In the genomic region with DNA sequence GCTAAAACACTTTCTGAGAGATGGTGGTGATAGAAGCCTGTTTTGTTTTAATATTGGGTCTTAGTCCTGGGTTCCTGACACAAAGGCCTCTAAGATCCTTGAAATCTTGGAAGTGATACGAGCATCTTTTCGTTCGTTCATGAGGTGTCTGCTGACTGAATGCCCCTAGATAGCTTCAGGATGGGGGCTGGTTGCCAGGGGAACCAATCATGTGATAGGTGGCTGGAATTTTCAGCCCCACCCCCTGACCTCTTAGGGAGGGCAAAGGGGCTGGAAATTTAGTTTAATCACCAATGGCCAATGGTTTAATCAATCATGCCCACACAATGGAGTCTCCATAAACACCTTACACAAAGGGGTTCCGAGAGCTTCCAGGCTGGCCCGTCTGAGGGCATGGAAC, we compare ENCODE assay signal across 17 cellular contexts.
"Had no signal": no experiment of that assay in that cellular context is flagged by ENCODE, and none has a peak within 500 bp of the region (broad histone marks: within the 10 kb centered on the region; RNA-seq: fewer than 3 reads in every experiment).

No MANE protein-coding gene starts in this region.

- ATAC-seq: gastrocnemius medialis, psoas muscle had no signal

- H3K36me3 ChIP-seq: gastrocnemius medialis, right lobe of liver had no signal

- H3K4me3 ChIP-seq: coronary artery, esophagus muscularis mucosa, gastrocnemius medialis, left ventricle myocardium inferior, lung, psoas muscle, right lobe of liver had no signal

- H3K4me3 Mint-ChIP-seq: naive B cell, nephron had no signal

- H3K27me3 Mint-ChIP-seq: naive B cell had no signal

- H3K27ac ChIP-seq: coronary artery, epithelial cell of prostate, esophagus muscularis mucosa, gastrocnemius medialis, left ventricle myocardium inferior, neutrophil, psoas muscle, right lobe of liver had no signal

- H3K9me3 ChIP-seq: esophagus muscularis mucosa, gastrocnemius medialis, left ventricle myocardium inferior, neutrophil, psoas muscle, right lobe of liver had no signal

- H3K9me3 Mint-ChIP-seq: naive B cell, nephron had no signal

- DNase-seq: effector memory CD4-positive, alpha-beta T cell; gastrocnemius medialis; islet precursor cell; left ventricle myocardium inferior; mesenchymal stem cell; naive B cell; psoas muscle; retina; right lobe of liver; stimulated activated naive CD4-positive, alpha-beta T cell treated with Interleukin-2 at 50 U/mL for 16 hours; trophoblast cell had no signal

- H3K27me3 ChIP-seq: esophagus muscularis mucosa, gastrocnemius medialis, neutrophil, right lobe of liver had no signal
